8 cellular contexts compared by ENCODE assay signal in the genomic region with DNA sequence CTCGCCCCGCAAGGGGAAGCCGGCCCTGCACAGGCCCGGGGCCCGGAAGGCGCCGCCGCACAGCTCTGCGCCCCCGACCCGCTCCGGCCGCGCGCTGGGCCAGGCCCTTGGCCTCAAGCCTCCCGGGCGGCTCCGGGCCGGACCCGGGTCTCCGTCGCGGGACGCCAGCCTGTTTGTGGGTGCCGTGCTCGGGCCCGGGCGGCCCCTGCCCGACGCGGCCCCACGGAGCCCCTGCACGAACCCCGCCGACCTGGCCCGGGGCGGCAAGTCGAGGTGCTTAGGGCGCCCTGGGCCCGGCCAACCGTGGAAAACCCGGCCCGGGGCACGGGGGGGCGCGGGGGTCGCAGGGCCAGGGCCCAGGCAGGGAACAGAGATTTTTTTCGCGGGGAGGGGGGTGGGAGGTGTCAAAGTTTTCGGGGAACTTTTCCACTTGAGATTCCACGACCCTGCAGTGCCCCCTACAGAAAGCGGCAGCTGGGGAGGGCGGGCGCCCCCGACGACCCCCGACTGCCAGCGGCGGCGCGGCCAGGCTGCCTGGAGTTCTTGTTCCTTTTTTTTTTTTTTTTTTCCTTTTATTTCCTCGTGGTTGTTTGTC. TPM values are rescaled to one million over a fixed set of nuclear protein-coding genes. Genes with fewer than 3 reads are reported as not detected.
A peak's percentile ranks its signal among the peaks of the same experiment; 100 is the strongest.
DNase-seq lines count a peak whose midpoint lies in the region; ATAC-seq, FAIRE-seq and TF ChIP-seq lines count a peak whose summit lies in the region.

No MANE protein-coding gene starts in this region.

- no peak overlapping the region for H2AK5ac ChIP-seq in mesenchymal stem cell (ENCODE audit: low read length, severe bottlenecking)

- H3K4ac ChIP-seq in mesenchymal stem cell (ENCODE audit: low read depth in 1 of 2, low read length in 2 of 2), result peak overlapping the region; percentile 29 to 55

- H2BK120ac ChIP-seq in mesenchymal stem cell (ENCODE audit: low read depth, low read length), result peak overlapping the region; percentile 94

- TF ChIP-seq CTCF in D721Med (IDR thresholded peaks at IDR 0.05; ENCODE audit: insufficient read depth, missing control alignments) (peak; percentile 26), WERI-Rb-1 (IDR thresholded peaks at IDR 0.05; ENCODE audit: low read depth, low read length) (no peak; the same call in 1 of the 2 replicates), colonic mucosa (IDR thresholded peaks at IDR 0.05) (no peak)

- peak overlapping the region; percentile 66 for H3K4me2 ChIP-seq in mesenchymal stem cell (ENCODE audit: low read length, poor library complexity, severe bottlenecking)

- peak overlapping the region; percentile 85 to 100 for H3K9ac ChIP-seq in colonic mucosa (ENCODE audit: low read depth in 2 of 2, low read length in 2 of 2)
- peak overlapping the region; percentile 99 for H3K9ac ChIP-seq in mesenchymal stem cell (ENCODE audit: low read length)

- FAIRE-seq in D721Med (lab: Jason Lieb, UNC), result no peak

- peaks cover 8% of the 10 kb centered on the region for H3K4me1 ChIP-seq in colonic mucosa
- peaks cover 11% of the 10 kb centered on the region for H3K4me1 ChIP-seq in mesenchymal stem cell (ENCODE audit: control insufficient read depth, insufficient read depth, low read depth, low read length)

- intact Hi-C loops in colonic mucosa (cut with DNase I), result no loop called here

- 4% methylated on average over 44 of the region's 62 CpGs for WGBS in mesenchymal stem cell

- H2BK15ac ChIP-seq in mesenchymal stem cell (ENCODE audit: low read depth, poor library complexity, severe bottlenecking), result peak overlapping the region; percentile 44

- H3K79me1 ChIP-seq in mesenchymal stem cell (replicated peaks; ENCODE audit: low read length, poor library complexity, severe bottlenecking), result no peaks in the 10 kb centered on the region

- no peak overlapping the region for H2BK12ac ChIP-seq in mesenchymal stem cell (ENCODE audit: low read length in 2 of 2)

- H3K36me3 ChIP-seq in WERI-Rb-1 (peaks cover 7% of the 10 kb centered on the region), colonic mucosa (no peaks in the 10 kb centered on the region), mesenchymal stem cell (ENCODE audit: control insufficient read depth in 1 of 2, insufficient read depth in 2 of 2, low read depth in 1 of 2, low read length in 2 of 2) (peaks cover 0 to 6% of the 10 kb centered on the region in 2 experiments)

- H4K8ac ChIP-seq in mesenchymal stem cell (ENCODE audit: low read length), result peak overlapping the region; percentile 90

- peak overlapping the region; percentile 55 for H2AFZ ChIP-seq in mesenchymal stem cell (ENCODE audit: low read depth, low read length)

- DNase-seq in D721Med (ENCODE audit: insufficient read length, low spot score), result no peak
- DNase-seq in WERI-Rb-1, result peak; percentile 55
- DNase-seq in colonic mucosa, result peak; percentile 52
- no peak for DNase-seq in mesenchymal stem cell
- no peak for DNase-seq in T1000 (lab: John Stamatoyannopoulos, UW)

- H3K9me3 ChIP-seq in WERI-Rb-1 (ENCODE audit: severe bottlenecking) (no peaks in the 10 kb centered on the region), colonic mucosa (no peaks in the 10 kb centered on the region), mesenchymal stem cell (ENCODE audit: control insufficient read depth, low read length) (no peaks in the 10 kb centered on the region)

- peak; percentile 19 for ATAC-seq in HG02759 (IDR thresholded peaks at IDR 0.05; ENCODE audit: unreplicated experiment)
- ATAC-seq in GM21515 (IDR thresholded peaks at IDR 0.05; ENCODE audit: unreplicated experiment), result no peak

- H3K23ac ChIP-seq in mesenchymal stem cell (ENCODE audit: low read length in 2 of 2), result no peak overlapping the region

- H3K4me3 ChIP-seq in WERI-Rb-1 (ENCODE audit: low read depth, low read length), result peak overlapping the region; percentile 93
- peak overlapping the region; percentile 98 for H3K4me3 ChIP-seq in colonic mucosa
- peak overlapping the region; percentile 56 to 99 for H3K4me3 ChIP-seq in mesenchymal stem cell (ENCODE audit: insufficient read depth in 1 of 2, low read depth in 1 of 2, low read length in 2 of 2)

- H4K91ac ChIP-seq in mesenchymal stem cell (ENCODE audit: low read length), result peak overlapping the region; percentile 96

- H2BK5ac ChIP-seq in mesenchymal stem cell (ENCODE audit: low read depth, low read length, poor library complexity, severe bottlenecking), result no peak overlapping the region

- no peaks in the 10 kb centered on the region for H3K27me3 ChIP-seq in WERI-Rb-1 (ENCODE audit: insufficient read depth, low read depth, severe bottlenecking)
- H3K27me3 ChIP-seq in colonic mucosa, result no peaks in the 10 kb centered on the region
- no peaks in the 10 kb centered on the region for H3K27me3 ChIP-seq in mesenchymal stem cell (ENCODE audit: control insufficient read depth in 1 of 2, insufficient read depth in 1 of 2, low read length in 2 of 2)

- H3K14ac ChIP-seq in mesenchymal stem cell (ENCODE audit: low read length in 2 of 2), result no peak overlapping the region

- H3K27ac ChIP-seq in WERI-Rb-1 (peak overlapping the region; percentile 89), colonic mucosa (peak overlapping the region; percentile 98), mesenchymal stem cell (ENCODE audit: low read length, poor library complexity, severe bottlenecking) (peak overlapping the region; percentile 87), temporal lobe (ENCODE audit: low read depth, low read length) (peak overlapping the region; percentile 54)

- peak overlapping the region; percentile 78 to 85 for H3K18ac ChIP-seq in mesenchymal stem cell (ENCODE audit: low read depth in 1 of 2, low read length in 2 of 2)

RNA-seq across cellular contexts. Expression of gene STX16, which starts 0.8 kb away (rescaled TPM):
- total RNA-seq in colonic mucosa (10 to 100 TPM; 36.3 to 38.3 TPM), temporal lobe (34.2 TPM)
- polyA plus RNA-seq in mesenchymal stem cell (2013, experiment 1 of 2), result 42.4 TPM
- polyA plus RNA-seq in mesenchymal stem cell (2013, experiment 2 of 2), result 40.7 TPM

RNA-seq across cellular contexts. Expression of gene NPEPL1, which starts 42.3 kb away (rescaled TPM):
- total RNA-seq in colonic mucosa (10 to 100 TPM; 14.7 to 20.6 TPM), temporal lobe (8.9 TPM)
- 27.4 TPM for polyA plus RNA-seq in mesenchymal stem cell (2013, experiment 1 of 2)
- polyA plus RNA-seq in mesenchymal stem cell (2013, experiment 2 of 2), result 25.0 TPM

Comparison
In these comparisons a context has a peak if more than half of its experiments do, and no peak if none do; other contexts are left out.
1. DNase-seq: peak in WERI-Rb-1 (single experiment) and colonic mucosa (single experiment); none in D721Med (single experiment), mesenchymal stem cell (single experiment) and T1000 (single experiment).
2. Peak in every context shown above with its lines, with median percentiles within 50 percentile points of each other: H3K27ac ChIP-seq and H3K4me3 ChIP-seq.